Comparison of ENCODE assay signal across 14 cellular contexts in the genomic region with DNA sequence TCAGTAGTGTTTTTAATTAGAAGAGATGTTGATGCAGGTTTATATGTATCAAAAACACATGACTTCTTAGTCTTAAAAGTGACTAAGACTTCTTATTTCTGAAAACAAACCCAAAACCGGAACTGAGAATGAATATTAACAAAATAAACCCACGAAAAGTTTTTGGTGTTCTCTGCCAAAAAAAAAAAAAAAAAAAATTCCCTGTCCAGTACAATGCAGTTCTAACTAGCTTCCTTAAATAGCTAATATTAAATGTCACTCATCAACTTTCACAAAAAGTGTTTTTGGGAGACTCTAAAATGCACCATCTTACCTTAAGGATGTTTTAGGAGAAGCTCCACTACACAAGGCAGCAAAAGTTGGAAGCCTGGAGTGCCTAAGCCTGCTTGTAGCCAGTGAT. TPM values are rescaled to one million over a fixed set of nuclear protein-coding genes. Genes with fewer than 3 reads are reported as not detected.
DNase-seq lines count a peak whose midpoint lies in the region; ATAC-seq and TF ChIP-seq lines count a peak whose summit lies in the region.
"Had no signal": no experiment of that assay in that cellular context is flagged by ENCODE, and none has a peak within 500 bp of the region (broad histone marks: within the 10 kb centered on the region; RNA-seq: fewer than 3 reads in every experiment).

No MANE protein-coding gene starts in this region.

- no peaks in the 10 kb centered on the region for H3K9me3 ChIP-seq in SU-DHL-6 (ENCODE audit: insufficient read depth, low read length)
- no peaks in the 10 kb centered on the region for H3K9me3 ChIP-seq in esophagus squamous epithelium
- no peaks in the 10 kb centered on the region for H3K9me3 ChIP-seq in tibial nerve
- no peaks in the 10 kb centered on the region for H3K9me3 ChIP-seq in CD8-positive, alpha-beta T cell (ENCODE audit: low read length)
- H3K9me3 ChIP-seq: breast epithelium, left lung, testis had no signal

- H3K9me3 Mint-ChIP-seq in activated naive CD4-positive, alpha-beta T cell treated with anti-CD3 and anti-CD28 coated beads, Interleukin-2, amount 10 ng/mL, durations not matched to agents 7 days and 5 days, result no peaks in the 10 kb centered on the region
- H3K9me3 Mint-ChIP-seq in activated naive CD4-positive, alpha-beta T cell treated with anti-CD3 and anti-CD28 coated beads for 36 hours, result no peaks in the 10 kb centered on the region
- H3K9me3 Mint-ChIP-seq in CD8-positive, alpha-beta T cell, result no peaks in the 10 kb centered on the region

- TF ChIP-seq CTCF in SU-DHL-6 (IDR thresholded peaks at IDR 0.05; ENCODE audit: insufficient read depth, low read length, poor library complexity, severe bottlenecking) (no peak), esophagus squamous epithelium (IDR thresholded peaks at IDR 0.05) (no peak), tibial nerve (IDR thresholded peaks at IDR 0.05) (no peak)
- TF ChIP-seq CTCF in CD8-positive, alpha-beta T cell (IDR thresholded peaks at IDR 0.05), result no peak

- H3K27ac ChIP-seq in SU-DHL-6 (ENCODE audit: low read depth, low read length) (no peak overlapping the region), esophagus squamous epithelium (peak overlapping the region; percentile 17 to 100 (median 64)), tibial nerve (peak overlapping the region in 3 of 4 donors; percentile 34 to 100 (median 62))
- H3K27ac ChIP-seq in CD8-positive, alpha-beta T cell (ENCODE audit: low read depth, low read length), result no peak overlapping the region

- H3K4me3 ChIP-seq in SU-DHL-6 (ENCODE audit: insufficient read depth, low read length, poor library complexity, severe bottlenecking) (no peak overlapping the region), esophagus squamous epithelium (peak overlapping the region in 1 of 4 donors; percentile 67), tibial nerve (no peak overlapping the region)
- no peak overlapping the region for H3K4me3 ChIP-seq in CD8-positive, alpha-beta T cell (ENCODE audit: low read depth, low read length)
- H3K4me3 ChIP-seq: breast epithelium, left lung, testis had no signal

- peak overlapping the region; percentile 33 for H3K4me2 ChIP-seq in SU-DHL-6 (ENCODE audit: low read depth, low read length, poor library complexity, severe bottlenecking)

- peaks cover 51% of the 10 kb centered on the region for H3K36me3 Mint-ChIP-seq in activated naive CD4-positive, alpha-beta T cell treated with anti-CD3 and anti-CD28 coated beads, Interleukin-2, amount 10 ng/mL, durations not matched to agents 7 days and 5 days
- peaks cover 7% of the 10 kb centered on the region for H3K36me3 Mint-ChIP-seq in activated naive CD4-positive, alpha-beta T cell treated with anti-CD3 and anti-CD28 coated beads for 36 hours (ENCODE audit: low read depth)
- H3K36me3 Mint-ChIP-seq in CD8-positive, alpha-beta T cell, result peaks cover 36% of the 10 kb centered on the region

- no peak for ATAC-seq in HG03439 (IDR thresholded peaks at IDR 0.05; ENCODE audit: unreplicated experiment)
- no peak for ATAC-seq in CD8-positive, alpha-beta T cell
- ATAC-seq: activated CD4-positive, CD25-positive, alpha-beta regulatory T cell treated with anti-CD3 and anti-CD28 coated beads, Interleukin-2, amount 50 U/mL, for 24 hours; left lung had no signal

- H3K27me3 ChIP-seq in SU-DHL-6 (ENCODE audit: low read length), result no peaks in the 10 kb centered on the region
- no peaks in the 10 kb centered on the region for H3K27me3 ChIP-seq in esophagus squamous epithelium
- no peaks in the 10 kb centered on the region for H3K27me3 ChIP-seq in tibial nerve
- H3K27me3 ChIP-seq in CD8-positive, alpha-beta T cell (ENCODE audit: insufficient read depth, low read length), result no peaks in the 10 kb centered on the region
- H3K27me3 ChIP-seq: breast epithelium, left lung, testis had no signal

- TF ChIP-seq POLR2A in esophagus squamous epithelium (IDR thresholded peaks at IDR 0.05) (no peak), tibial nerve (IDR thresholded peaks at IDR 0.05) (no peak)

- no peaks in the 10 kb centered on the region for H3K27me3 Mint-ChIP-seq in activated naive CD4-positive, alpha-beta T cell treated with anti-CD3 and anti-CD28 coated beads, Interleukin-2, amount 10 ng/mL, durations not matched to agents 7 days and 5 days
- no peaks in the 10 kb centered on the region for H3K27me3 Mint-ChIP-seq in activated naive CD4-positive, alpha-beta T cell treated with anti-CD3 and anti-CD28 coated beads for 36 hours (ENCODE audit: low read depth)
- no peaks in the 10 kb centered on the region for H3K27me3 Mint-ChIP-seq in CD8-positive, alpha-beta T cell (ENCODE audit: low read depth)

- no peak overlapping the region for H3K27ac Mint-ChIP-seq in activated naive CD4-positive, alpha-beta T cell treated with anti-CD3 and anti-CD28 coated beads, Interleukin-2, amount 10 ng/mL, durations not matched to agents 7 days and 5 days
- H3K27ac Mint-ChIP-seq in activated naive CD4-positive, alpha-beta T cell treated with anti-CD3 and anti-CD28 coated beads for 36 hours, result no peak overlapping the region
- no peak overlapping the region for H3K27ac Mint-ChIP-seq in CD8-positive, alpha-beta T cell

- H3K4me1 Mint-ChIP-seq in activated naive CD4-positive, alpha-beta T cell treated with anti-CD3 and anti-CD28 coated beads, Interleukin-2, amount 10 ng/mL, durations not matched to agents 7 days and 5 days, result peaks cover 57% of the 10 kb centered on the region
- peaks cover 41% of the 10 kb centered on the region for H3K4me1 Mint-ChIP-seq in activated naive CD4-positive, alpha-beta T cell treated with anti-CD3 and anti-CD28 coated beads for 36 hours (ENCODE audit: low read depth)
- peaks cover 20% of the 10 kb centered on the region for H3K4me1 Mint-ChIP-seq in CD8-positive, alpha-beta T cell (ENCODE audit: low read depth)

- no peak overlapping the region for H2AFZ ChIP-seq in SU-DHL-6 (ENCODE audit: low read depth, low read length, severe bottlenecking)

- H3K9me2 ChIP-seq in SU-DHL-6 (replicated peaks; ENCODE audit: insufficient read depth, low read length), result no peaks in the 10 kb centered on the region

- no peak for DNase-seq in activated naive CD4-positive, alpha-beta T cell treated with anti-CD3 and anti-CD28 coated beads, Interleukin-2, amount 10 ng/mL, durations not matched to agents 7 days and 5 days
- DNase-seq in activated naive CD4-positive, alpha-beta T cell treated with anti-CD3 and anti-CD28 coated beads for 36 hours, result no peak
- DNase-seq in esophagus squamous epithelium (lab: John Stamatoyannopoulos, UW), result no peak
- DNase-seq in tibial nerve (ENCODE audit: low spot score in 2 of 2), result no peak
- no peak for DNase-seq in SIG-M5 treated with dmso at 0.1 percent for 504 hours (lab: John Stamatoyannopoulos, UW; ENCODE audit: unreplicated experiment)
- no peak for DNase-seq in CD8-positive, alpha-beta T cell
- DNase-seq: hypothalamus, NCI-H1092 treated with DMSO at 0.1 percent for 48 hours, testis had no signal

- no peak for TF ChIP-seq EP300 in tibial nerve (IDR thresholded peaks at IDR 0.05)

- no peaks in the 10 kb centered on the region for H3K79me2 ChIP-seq in SU-DHL-6 (ENCODE audit: insufficient read depth, low read length)

- H4K20me1 ChIP-seq in SU-DHL-6 (ENCODE audit: low read depth, low read length), result no peaks in the 10 kb centered on the region

- peaks cover 26% of the 10 kb centered on the region for H3F3A ChIP-seq in SU-DHL-6 (ENCODE audit: insufficient read depth)

- 11 to 15% methylated on average over 2 of the region's 2 CpGs for WGBS in esophagus squamous epithelium, 2 donors
- WGBS in tibial nerve, 2 donors, result 15 to 21% methylated on average over 2 of the region's 2 CpGs

- POLR2A ChIA-PET in CD8-positive, alpha-beta T cell (lab: Charles Lee), result interaction anchor here (5.4 kb wide), 1 partner anchor 27 kb away, joined by 27 read pairs; the partner anchor contains the start of gene UFSP2

- H3K36me3 ChIP-seq in SU-DHL-6 (ENCODE audit: low read length) (peaks cover 21% of the 10 kb centered on the region), esophagus squamous epithelium (peaks cover 0 to 46% (median 0%) of the 10 kb centered on the region in 3 donors), tibial nerve (peaks cover 0 to 37% (median 0%) of the 10 kb centered on the region in 3 donors)
- peaks cover 5% of the 10 kb centered on the region for H3K36me3 ChIP-seq in CD8-positive, alpha-beta T cell (ENCODE audit: insufficient read depth, low read length)
- H3K36me3 ChIP-seq: breast epithelium had no signal

- H3K9ac ChIP-seq in SU-DHL-6 (ENCODE audit: low read length), result no peak overlapping the region

- peak overlapping the region; percentile 94 for H3K4me3 Mint-ChIP-seq in activated naive CD4-positive, alpha-beta T cell treated with anti-CD3 and anti-CD28 coated beads, Interleukin-2, amount 10 ng/mL, durations not matched to agents 7 days and 5 days
- no peak overlapping the region for H3K4me3 Mint-ChIP-seq in activated naive CD4-positive, alpha-beta T cell treated with anti-CD3 and anti-CD28 coated beads for 36 hours
- no peak overlapping the region for H3K4me3 Mint-ChIP-seq in CD8-positive, alpha-beta T cell

- intact Hi-C loops in activated naive CD4-positive, alpha-beta T cell treated with anti-CD3 and anti-CD28 coated beads for 36 hours (cut with micrococcal nuclease), result loop anchor here (10.0 kb wide), 1 partner anchor 1894 kb away; the partner anchor contains the start of gene ING2
- intact Hi-C loops in esophagus squamous epithelium (cut with DNase I), result loop anchor here (10.0 kb wide), 1 partner anchor 194 kb away; the partner anchor contains the start of genes CFAP97 and SNX25
- intact Hi-C loops in CD8-positive, alpha-beta T cell (cut with DNase I, micrococcal nuclease), result loop anchor here (5.0 to 10.0 kb wide), 9 partner anchors 146 to 1954 kb away; partner anchors contain the start of genes CDKN2AIP (in 2 of the 2), CENPU (in 2 of the 2), ACSL1 (in 1 of the 2) and CYP4V2 (in 1 of the 2)

- peaks cover 7 to 56% (median 19%) of the 10 kb centered on the region in 3 donors for H3K4me1 ChIP-seq in esophagus squamous epithelium
- peaks cover 0 to 55% (median 7%) of the 10 kb centered on the region in 4 donors for H3K4me1 ChIP-seq in tibial nerve
- H3K4me1 ChIP-seq in CD8-positive, alpha-beta T cell (ENCODE audit: insufficient read depth, low read length), result peaks cover 16% of the 10 kb centered on the region
- H3K4me1 ChIP-seq: breast epithelium, testis had no signal

- CTCF ChIA-PET in activated naive CD4-positive, alpha-beta T cell treated with anti-CD3 and anti-CD28 coated beads, Interleukin-2, amount 10 ng/mL, durations not matched to agents 7 days and 5 days (lab: Charles Lee), result interaction anchor here (0.7 kb wide), 1 partner anchor 14 kb away, joined by 3 read pairs; no protein-coding TSS in a partner anchor
- CTCF ChIA-PET in activated naive CD4-positive, alpha-beta T cell treated with anti-CD3 and anti-CD28 coated beads for 36 hours (lab: Charles Lee), result no interaction called here
- CTCF ChIA-PET in CD8-positive, alpha-beta T cell (lab: Charles Lee), result no interaction called here

RNA-seq across cellular contexts. Expression of gene ANKRD37, which starts 2.0 kb away (rescaled TPM):
- 10 to 100 TPM; 10.5 to 13.6 TPM for total RNA-seq in activated naive CD4-positive, alpha-beta T cell treated with anti-CD3 and anti-CD28 coated beads for 36 hours
- total RNA-seq in esophagus squamous epithelium (10 to 100 TPM in 1 of 4 donors, 1 to 10 TPM in 3; 4.7 to 40.1 (median 6.4) TPM), tibial nerve (10 to 100 TPM in 3 of 4 donors, 1 to 10 TPM in 1; 9.6 to 38.4 (median 30.6) TPM)
- total RNA-seq in CD8-positive, alpha-beta T cell, result 10 to 100 TPM; 15.0 to 15.9 TPM

RNA-seq across cellular contexts. Expression of gene LRP2BP, which starts 2.9 kb away (rescaled TPM):
- total RNA-seq in activated naive CD4-positive, alpha-beta T cell treated with anti-CD3 and anti-CD28 coated beads for 36 hours, result under 1 TPM; 0.44 to 0.60 TPM
- total RNA-seq in esophagus squamous epithelium, result under 1 TPM in 3 of 4 donors, not detected in 1; 0.08 to 0.57 (median 0.22) TPM
- 1 to 10 TPM; 1.7 to 5.5 (median 3.4) TPM for total RNA-seq in tibial nerve
- 1 to 10 TPM; 2.3 to 3.0 TPM for total RNA-seq in CD8-positive, alpha-beta T cell

RNA-seq across cellular contexts. Expression of gene UFSP2, which starts 27.1 kb away (rescaled TPM):
- 10 to 100 TPM; 24.4 to 30.7 TPM for total RNA-seq in activated naive CD4-positive, alpha-beta T cell treated with anti-CD3 and anti-CD28 coated beads for 36 hours
- total RNA-seq in esophagus squamous epithelium (10 to 100 TPM; 20.0 to 32.4 (median 23.3) TPM), tibial nerve (10 to 100 TPM; 19.4 to 35.0 (median 29.2) TPM)
- 10 to 100 TPM; 13.4 to 17.4 TPM for total RNA-seq in CD8-positive, alpha-beta T cell

Comparison
In these comparisons a context has a peak if more than half of its experiments do, and no peak if none do; other contexts are left out.
1. H3K27ac ChIP-seq: peak in esophagus squamous epithelium (4 of 4) and tibial nerve (3 of 4); none in SU-DHL-6 (single experiment) and CD8-positive, alpha-beta T cell (single experiment).